In genomic region chr2:78979380-78980238, GRCh38 we compare ENCODE assay signal across 8 cellular contexts. TPM values are rescaled to one million over a fixed set of nuclear protein-coding genes. Genes with fewer than 3 reads are reported as not detected.
DNase-seq lines count a peak whose midpoint lies in the region; ATAC-seq and TF ChIP-seq lines count a peak whose summit lies in the region.

No MANE protein-coding gene starts in this region.

- H3K36me3 ChIP-seq in ES-I3 (ENCODE audit: insufficient read depth, low read length): no peaks in the 10 kb centered on the region

- DNase-seq in NOMO-1 treated with DMSO at 0.1 percent for 48 hours (lab: John Stamatoyannopoulos, UW; ENCODE audit: unreplicated experiment) (peak; percentile 59), ecto neural progenitor cell (ENCODE audit: low spot score) (peak; percentile 79), occipital lobe (lab: John Stamatoyannopoulos, UW) (peak; percentile 27)
- no peak for DNase-seq in activated T-cell treated with anti-CD3 and anti-CD28 coated beads, Interleukin-2, amount 50 U/mL, for 4 hours

- peak; percentile 93 for TF ChIP-seq CTCF in 22Rv1 (IDR thresholded peaks at IDR 0.05)

- no peaks in the 10 kb centered on the region for H3K36me3 Mint-ChIP-seq in activated T-cell treated with anti-CD3 and anti-CD28 coated beads, Interleukin-2, amount 50 U/mL, for 4 hours (ENCODE audit: insufficient read depth)

- H3K27me3 Mint-ChIP-seq in activated T-cell treated with anti-CD3 and anti-CD28 coated beads, Interleukin-2, amount 50 U/mL, for 4 hours (ENCODE audit: low read depth): no peaks in the 10 kb centered on the region

- peak; percentile 27 for ATAC-seq in HG03159 (IDR thresholded peaks at IDR 0.05; ENCODE audit: unreplicated experiment)
- no peak for ATAC-seq in GM18907 (IDR thresholded peaks at IDR 0.05; ENCODE audit: unreplicated experiment)
- no peak for ATAC-seq in activated T-cell treated with anti-CD3 and anti-CD28 coated beads, Interleukin-2, amount 50 U/mL, for 4 hours

- peaks cover 10% of the 10 kb centered on the region for H3K4me1 ChIP-seq in ES-I3 (ENCODE audit: insufficient read depth, low read length)

- H3K9me3 ChIP-seq in ES-I3 (ENCODE audit: control insufficient read depth, insufficient read depth, low read length): no peaks in the 10 kb centered on the region

- H3K9ac ChIP-seq in ES-I3 (ENCODE audit: low read depth, low read length): peak overlapping the region; percentile 36; the same call in 1 of the 2 replicates

- no peak overlapping the region for H3K4me3 Mint-ChIP-seq in activated T-cell treated with anti-CD3 and anti-CD28 coated beads, Interleukin-2, amount 50 U/mL, for 4 hours

- H3K4me1 Mint-ChIP-seq in activated T-cell treated with anti-CD3 and anti-CD28 coated beads, Interleukin-2, amount 50 U/mL, for 4 hours (ENCODE audit: low read depth): no peaks in the 10 kb centered on the region

- H3K9me3 Mint-ChIP-seq in activated T-cell treated with anti-CD3 and anti-CD28 coated beads, Interleukin-2, amount 50 U/mL, for 4 hours: peaks cover 10% of the 10 kb centered on the region

- no peak overlapping the region for H3K27ac ChIP-seq in 22Rv1

RNA-seq across cellular contexts. Expression of gene REG3G, which starts 45.9 kb away (rescaled TPM):
- total RNA-seq in occipital lobe: not detected
- total RNA-seq in activated T-cell treated with anti-CD3 and anti-CD28 coated beads, Interleukin-2, amount 50 U/mL, for 4 hours: under 1 TPM in 2 of 3 donors, not detected in 1; 0.28 to 0.43 TPM
